Comparison of ENCODE assay signal across 8 cellular contexts in the genomic region with DNA sequence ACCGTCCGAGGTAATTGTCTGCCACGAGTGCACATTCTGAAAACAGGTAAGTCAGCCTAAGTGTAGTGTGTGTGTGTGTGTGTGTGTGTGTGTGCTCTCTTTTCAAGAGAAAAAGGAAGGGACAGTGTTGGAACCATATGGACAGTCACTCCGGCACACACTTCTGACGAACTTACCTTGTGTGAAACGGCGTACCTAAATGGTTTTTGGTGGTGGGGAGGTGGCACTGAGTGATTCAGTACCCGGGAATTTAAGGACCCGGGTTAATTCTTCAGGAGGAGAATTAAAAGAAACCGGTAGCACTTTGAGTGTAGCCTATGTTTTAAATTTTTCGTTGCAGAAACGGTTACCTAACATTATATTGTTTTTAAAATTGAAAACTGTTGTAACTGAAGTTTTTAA. TPM values are rescaled to one million over a fixed set of nuclear protein-coding genes. Genes with fewer than 3 reads are reported as not detected.
DNase-seq lines count a peak whose midpoint lies in the region; ATAC-seq and TF ChIP-seq lines count a peak whose summit lies in the region.

No MANE protein-coding gene starts in this region.

- H3K9me3 ChIP-seq in HUES48 (ENCODE audit: control insufficient read depth, insufficient read depth, low read length) (no peaks in the 10 kb centered on the region), muscle layer of colon (ENCODE audit: low read length) (no peaks in the 10 kb centered on the region)

- no peaks in the 10 kb centered on the region for H3K27me3 ChIP-seq in HUES48 (ENCODE audit: control insufficient read depth, insufficient read depth, low read length)
- no peaks in the 10 kb centered on the region for H3K27me3 ChIP-seq in muscle layer of colon (ENCODE audit: control insufficient read depth in 1 of 2, insufficient read depth in 2 of 2, low read length in 2 of 2)

- peaks cover 28 to 34% of the 10 kb centered on the region in 2 donors for H3K36me3 Mint-ChIP-seq in CD14-positive monocyte

- H3K4me3 ChIP-seq in HUES48 (ENCODE audit: low read depth, low read length) (peak overlapping the region; percentile 97), choroid plexus epithelial cell (ENCODE audit: low read depth, low read length) (peak overlapping the region; percentile 88), muscle layer of colon (ENCODE audit: low read depth in 1 of 2, low read length in 2 of 2) (peak overlapping the region; percentile 94 to 99)

- peak overlapping the region; percentile 95 to 98 for H3K4me3 Mint-ChIP-seq in CD14-positive monocyte

- H3K36me3 ChIP-seq in HUES48 (ENCODE audit: control insufficient read depth, insufficient read depth, low read length) (peaks cover 45% of the 10 kb centered on the region), muscle layer of colon (ENCODE audit: insufficient read depth, low read length) (peaks cover 19% of the 10 kb centered on the region)

- H3K27me3 Mint-ChIP-seq in CD14-positive monocyte (ENCODE audit: low read depth in 3 of 3) = no peaks in the 10 kb centered on the region

- ATAC-seq in GM19455 (IDR thresholded peaks at IDR 0.05; ENCODE audit: unreplicated experiment) (no peak), HG02759 (IDR thresholded peaks at IDR 0.05; ENCODE audit: unreplicated experiment) (no peak), GM21447 (IDR thresholded peaks at IDR 0.05; ENCODE audit: unreplicated experiment) (no peak)

- DNase-seq in CD14-positive monocyte (ENCODE audit: low spot score) (no peak), choroid plexus epithelial cell (ENCODE audit: low read depth) (no peak), iPS-NIHi7 (ENCODE audit: extremely low spot score) (no peak)

- peaks cover 14% of the 10 kb centered on the region for H3K4me1 Mint-ChIP-seq in CD14-positive monocyte

- H3K4me1 ChIP-seq in HUES48 (ENCODE audit: control insufficient read depth, insufficient read depth, low read length) = peaks cover 4% of the 10 kb centered on the region; the same call in 1 of the 2 replicates
- H3K4me1 ChIP-seq in muscle layer of colon (ENCODE audit: insufficient read depth, low read length) = peaks cover 26% of the 10 kb centered on the region

- H3K27ac ChIP-seq in HUES48 (ENCODE audit: low read depth, low read length) (peak overlapping the region; percentile 99), muscle layer of colon (ENCODE audit: low read depth, low read length) (peak overlapping the region; percentile 98)

- no peaks in the 10 kb centered on the region for H3K9me3 Mint-ChIP-seq in CD14-positive monocyte

- TF ChIP-seq CTCF in CD14-positive monocyte (IDR thresholded peaks at IDR 0.05) = no peak
- no peak for TF ChIP-seq CTCF in choroid plexus epithelial cell (conservative IDR thresholded peaks at IDR 0.05; ENCODE audit: low read depth, low read length)

- intact Hi-C loops in CD14-positive monocyte (cut with micrococcal nuclease) = loop anchor here in 1 of 2 donors (10.0 kb wide), 1 partner anchor 1221 kb away; a partner anchor contains a TSS

- H3K27ac Mint-ChIP-seq in CD14-positive monocyte = peak overlapping the region; percentile 98 to 100 (median 99)

- H3K9ac ChIP-seq in HUES48 (ENCODE audit: low read depth, low read length) (peak overlapping the region; percentile 95), muscle layer of colon (ENCODE audit: low read length) (peak overlapping the region; percentile 93)

RNA-seq across cellular contexts. Expression of a gene that starts 0.3 kb away (rescaled TPM):
- 1 to 10 TPM; 6.4 to 9.7 TPM for polyA plus RNA-seq in CD14-positive monocyte

RNA-seq across cellular contexts. Expression of a gene that starts 0.9 kb away (rescaled TPM):
- polyA plus RNA-seq in CD14-positive monocyte = 10 to 100 TPM in 1 of 2 donors, 1 to 10 TPM in 1; 4.3 to 13.2 TPM
